In genomic region chr7:86665669-86666068, GRCh38 we compare ENCODE assay signal across 26 cellular contexts. TPM values are rescaled to one million over a fixed set of nuclear protein-coding genes. Genes with fewer than 3 reads are reported as not detected.
DNase-seq lines count a peak whose midpoint lies in the region; ATAC-seq and FAIRE-seq lines count a peak whose summit lies in the region.
"Had no signal": no experiment of that assay in that cellular context is flagged by ENCODE, and none has a peak within 500 bp of the region (broad histone marks: within the 10 kb centered on the region; RNA-seq: fewer than 3 reads in every experiment).

No MANE protein-coding gene starts in this region.

- peak in 1 of 61 donors; percentile 9 for DNase-seq in caudate nucleus (lab: John Stamatoyannopoulos, UW)
- no peak for DNase-seq in frontal cortex (ENCODE audit: low spot score in 2 of 2)
- DNase-seq in activated CD8-positive, alpha-beta memory T cell treated with anti-CD3 and anti-CD28 coated beads, Interleukin-2, amount 50 U/mL, for 4 hours, result no peak
- DNase-seq in posterior vena cava (ENCODE audit: low spot score), result no peak
- DNase-seq: 8988T; ACHN; AML-193; BE2C; CD4-positive, alpha-beta T cell; CD8-positive, alpha-beta memory T cell; DMS 273 treated with DMSO at 0.1 percent for 48 hours; DMS79; EL; GDM1; GM23248; H7 had no signal

- peak; percentile 62 for FAIRE-seq in frontal cortex (lab: Jason Lieb, UNC)
- FAIRE-seq: A549, D721Med, GM12878, GM19239, H1 had no signal

- H3K27me3 ChIP-seq in layer of hippocampus (ENCODE audit: control insufficient read depth, insufficient read depth, low read length), result no peaks in the 10 kb centered on the region
- H3K27me3 ChIP-seq: BE2C; BLaER1 treated with 17β-estradiol and CSF1 and Interleukin-3, amounts not matched to agents 10 nM and 100 nM had no signal

- no peak for ATAC-seq in GM21528 (IDR thresholded peaks at IDR 0.05; ENCODE audit: low FRiP score, unreplicated experiment)
- ATAC-seq: A549, GM12878, HCT116 had no signal

- H3K27ac ChIP-seq in caudate nucleus (ENCODE audit: low read depth, low read length) (peak overlapping the region; percentile 98), layer of hippocampus (ENCODE audit: low read depth, low read length) (peak overlapping the region; percentile 96), temporal lobe (ENCODE audit: low read depth, low read length) (peak overlapping the region; percentile 99)
- H3K27ac ChIP-seq: A549; BLaER1 treated with 17β-estradiol and CSF1 and Interleukin-3, amounts not matched to agents 10 nM and 100 nM; GM23248 had no signal

- intact Hi-C loops in posterior vena cava (cut with DNase I), result no loop called here

RNA-seq across cellular contexts. Expression of gene GRM3, which starts 22.0 kb away (rescaled TPM):
- 155 TPM for total RNA-seq in frontal cortex
- 86.5 TPM for total RNA-seq in temporal lobe
- not detected for total RNA-seq in posterior vena cava
- total RNA-seq: CD4-positive, alpha-beta T cell; CD8-positive, alpha-beta memory T cell; GM23248 had no signal

Comparison
In these comparisons a context has a peak if more than half of its experiments do, and no peak if none do; other contexts are left out.
1. RNA of gene GRM3, which starts 22.0 kb away (total RNA-seq): 155 TPM in frontal cortex (single experiment) and 86.5 TPM in temporal lobe (single experiment); not detected in posterior vena cava; every median in the first group is over 10 times any median in the second.
2. Peak in every context shown above with its lines, with median percentiles within 50 percentile points of each other: H3K27ac ChIP-seq.